In genomic region chr5:173595826-173596225, GRCh38 we compare ENCODE assay signal across 29 cellular contexts.
"Had no signal": no experiment of that assay in that cellular context is flagged by ENCODE, and none has a peak within 500 bp of the region (broad histone marks: within the 10 kb centered on the region; RNA-seq: fewer than 3 reads in every experiment).

No MANE protein-coding gene starts in this region.

- H3K9me3 ChIP-seq: colonic mucosa, prostate gland had no signal

- H3K4me1 ChIP-seq: colonic mucosa, esophagus muscularis mucosa, foreskin keratinocyte, gastroesophageal sphincter, neural progenitor cell, prostate gland, spleen, suprapubic skin, transverse colon, upper lobe of right lung, uterus had no signal

- H3K36me3 ChIP-seq: colonic mucosa, neural progenitor cell, prostate gland, suprapubic skin, transverse colon, upper lobe of right lung, uterus had no signal

- H2AFZ ChIP-seq: neural progenitor cell had no signal

- H3K4me2 ChIP-seq: neural progenitor cell had no signal

- H3K9ac ChIP-seq: neural progenitor cell had no signal

- DNase-seq: colonic mucosa; effector CD8-positive, alpha-beta T cell; foreskin keratinocyte; heart left ventricle; hypothalamus; immature natural killer cell; islet precursor cell; mesenchymal stem cell; mucosa of descending colon; naive thymus-derived CD4-positive, alpha-beta T cell; nucleus accumbens; right cardiac atrium; spleen; stimulated activated naive B cell treated with anti-CD40 and anti-IgM and Interleukin-4, amounts not matched to agents 10 μg/mL and 1 μg/mL and 100 μg/mL, for 72 hours; stimulated activated naive CD8-positive, alpha-beta T cell treated with anti-CD3 and anti-CD28 coated beads, Interleukin-15, amount 100 ng/mL, for 72 hours; transverse colon; upper lobe of right lung; uterus had no signal

- H3K27ac ChIP-seq: colonic mucosa, esophagus muscularis mucosa, foreskin keratinocyte, gastroesophageal sphincter, neural progenitor cell, prostate gland, skin epidermis, spleen, suprapubic skin, transverse colon, upper lobe of right lung, uterus had no signal

- H3K27ac Mint-ChIP-seq: dendritic cell treated with granulocyte-macrophage colony-stimulating factor and Interleukin-4, amounts not matched to agents 40 ng/mL and 50 ng/mL, for 4 days; immature natural killer cell; mesothelial cell of epicardium; nephron; neural progenitor cell had no signal

- H3K27me3 Mint-ChIP-seq: dendritic cell treated with granulocyte-macrophage colony-stimulating factor and Interleukin-4, amounts not matched to agents 40 ng/mL and 50 ng/mL, for 4 days; naive thymus-derived CD4-positive, alpha-beta T cell; stimulated activated naive B cell treated with anti-CD40 and anti-IgM and Interleukin-4, amounts not matched to agents 10 μg/mL and 1 μg/mL and 100 μg/mL, for 72 hours; stimulated activated naive CD8-positive, alpha-beta T cell treated with anti-CD3 and anti-CD28 coated beads, Interleukin-15, amount 100 ng/mL, for 72 hours had no signal

- H3K4me1 Mint-ChIP-seq: mesothelial cell of epicardium; neural progenitor cell; stimulated activated naive CD8-positive, alpha-beta T cell treated with anti-CD3 and anti-CD28 coated beads, Interleukin-15, amount 100 ng/mL, for 72 hours had no signal

- FAIRE-seq: endothelial cell of umbilical vein had no signal

- H3K27me3 ChIP-seq: colonic mucosa, esophagus muscularis mucosa, foreskin keratinocyte, gastroesophageal sphincter, heart left ventricle, neural progenitor cell, spleen, suprapubic skin, transverse colon, upper lobe of right lung, uterus had no signal

- ATAC-seq: foreskin keratinocyte; gastroesophageal sphincter; left lobe of liver; mucosa of descending colon; naive thymus-derived CD4-positive, alpha-beta T cell; stimulated activated naive B cell treated with anti-CD40 and anti-IgM and Interleukin-4, amounts not matched to agents 10 μg/mL and 1 μg/mL and 100 μg/mL, for 72 hours; stimulated activated naive CD8-positive, alpha-beta T cell treated with anti-CD3 and anti-CD28 coated beads, Interleukin-15, amount 100 ng/mL, for 72 hours; upper lobe of right lung had no signal

- H3K4me3 ChIP-seq: colonic mucosa, esophagus muscularis mucosa, gastroesophageal sphincter, heart left ventricle, mucosa of descending colon, neural progenitor cell, prostate gland, skin epidermis, spleen, suprapubic skin, transverse colon, upper lobe of right lung, uterus had no signal

- H3K4me3 Mint-ChIP-seq: dendritic cell treated with granulocyte-macrophage colony-stimulating factor and Interleukin-4, amounts not matched to agents 40 ng/mL and 50 ng/mL, for 4 days; immature natural killer cell; mesothelial cell of epicardium; naive thymus-derived CD4-positive, alpha-beta T cell; nephron; neural progenitor cell; stimulated activated naive B cell treated with anti-CD40 and anti-IgM and Interleukin-4, amounts not matched to agents 10 μg/mL and 1 μg/mL and 100 μg/mL, for 72 hours; stimulated activated naive CD8-positive, alpha-beta T cell treated with anti-CD3 and anti-CD28 coated beads, Interleukin-15, amount 100 ng/mL, for 72 hours had no signal
